15 cellular contexts compared by ENCODE assay signal in the genomic region with DNA sequence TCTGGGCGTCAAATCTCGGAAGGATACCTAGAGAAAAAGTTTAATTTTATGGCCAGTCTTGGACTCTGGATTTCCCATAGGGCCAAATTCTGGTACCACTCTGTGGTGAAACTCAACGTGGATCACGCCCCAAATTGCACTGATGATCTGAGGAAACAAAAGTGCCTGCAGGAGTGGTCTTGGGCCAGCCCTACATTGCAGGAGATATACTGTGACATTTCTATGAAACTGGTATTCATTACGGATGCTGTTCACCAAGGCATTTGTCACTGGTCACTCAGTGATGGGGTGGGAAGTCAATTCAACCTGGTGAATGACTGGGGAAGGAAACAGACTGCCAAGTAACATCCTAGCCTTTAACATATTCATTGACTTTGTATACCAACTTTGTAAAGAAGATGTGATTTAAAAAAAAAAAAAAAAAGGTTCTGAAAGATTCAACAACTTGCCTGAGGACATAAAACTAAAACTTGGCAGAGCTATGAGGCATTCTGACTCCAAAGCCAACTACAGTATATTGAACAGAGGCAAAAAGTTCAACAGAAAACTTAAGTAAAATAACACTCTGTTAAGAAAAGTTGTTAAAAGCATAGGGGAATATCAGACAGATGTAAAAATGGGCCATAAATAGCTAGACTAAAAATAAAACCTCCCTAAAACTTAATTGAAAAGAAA. TPM values are rescaled to one million over a fixed set of nuclear protein-coding genes. Genes with fewer than 3 reads are reported as not detected.
DNase-seq lines count a peak whose midpoint lies in the region; ATAC-seq and TF ChIP-seq lines count a peak whose summit lies in the region.
"Had no signal": no experiment of that assay in that cellular context is flagged by ENCODE, and none has a peak within 500 bp of the region (broad histone marks: within the 10 kb centered on the region; RNA-seq: fewer than 3 reads in every experiment).

No MANE protein-coding gene starts in this region.

- no peaks in the 10 kb centered on the region for H3K9me3 Mint-ChIP-seq in GM23338
- no peaks in the 10 kb centered on the region for H3K9me3 Mint-ChIP-seq in WTC11
- no peaks in the 10 kb centered on the region for H3K9me3 Mint-ChIP-seq in activated T-cell treated with anti-CD3 and anti-CD28 coated beads, Interleukin-2, amount 50 U/mL, for 24 hours
- no peaks in the 10 kb centered on the region for H3K9me3 Mint-ChIP-seq in stimulated activated memory B cell treated with anti-CD40 and anti-IgM and Interleukin-4, amounts not matched to agents 10 μg/mL and 1 μg/mL and 100 μg/mL, for 72 hours
- H3K9me3 Mint-ChIP-seq: activated CD4-positive, alpha-beta memory T cell treated with anti-CD3 and anti-CD28 coated beads for 36 hours had no signal

- WGBS in gastroesophageal sphincter (ENCODE audit: low coverage in 1 of 2), 2 donors: 75 to 87% methylated on average over 3 to 4 of the region's 5 CpGs

- no peaks in the 10 kb centered on the region for H4K20me1 ChIP-seq in GM23338 (replicated peaks; ENCODE audit: insufficient read depth)

- ATAC-seq in GM23338: no peak
- ATAC-seq in WTC11: no peak
- peak; percentile 10 for ATAC-seq in gastroesophageal sphincter
- no peak for ATAC-seq in left ventricle myocardium superior
- no peak for ATAC-seq in stimulated activated memory B cell treated with anti-CD40 and anti-IgM and Interleukin-4, amounts not matched to agents 10 μg/mL and 1 μg/mL and 100 μg/mL, for 72 hours

- H3F3A ChIP-seq in GM23338 (replicated peaks; ENCODE audit: low read depth): no peaks in the 10 kb centered on the region

- H3K79me2 ChIP-seq in GM23338 (replicated peaks; ENCODE audit: insufficient read depth): peaks cover 75% of the 10 kb centered on the region

- peaks cover 20% of the 10 kb centered on the region for H3K4me1 ChIP-seq in GM23338 (ENCODE audit: insufficient read depth)
- H3K4me1 ChIP-seq in gastroesophageal sphincter: peaks cover 0 to 33% (median 5%) of the 10 kb centered on the region in 3 donors
- H3K4me1 ChIP-seq in subcutaneous abdominal adipose tissue (ENCODE audit: control insufficient read depth in 5 of 5, insufficient read depth in 5 of 5, low read length in 5 of 5): peaks cover 0 to 6% (median 2%) of the 10 kb centered on the region in 5 donors

- H3K4me3 ChIP-seq in GM23338 (no peak overlapping the region), gastroesophageal sphincter (no peak overlapping the region), subcutaneous abdominal adipose tissue (ENCODE audit: low read depth in 1 of 5, low read length in 5 of 5) (no peak overlapping the region)
- H3K4me3 ChIP-seq: right atrium auricular region had no signal

- intact Hi-C loops in left ventricle myocardium superior (cut with micrococcal nuclease): no loop called here

- no peaks in the 10 kb centered on the region for H3K9me3 ChIP-seq in gastroesophageal sphincter
- no peaks in the 10 kb centered on the region for H3K9me3 ChIP-seq in subcutaneous abdominal adipose tissue (ENCODE audit: control insufficient read depth in 5 of 5, low read length in 5 of 5)
- H3K9me3 ChIP-seq: BE2C, right atrium auricular region had no signal

- POLR2A ChIA-PET in WTC11 (lab: Charles Lee): no interaction called here

- no peak for TF ChIP-seq POLR2A in gastroesophageal sphincter (IDR thresholded peaks at IDR 0.05)

- H3K4me1 Mint-ChIP-seq in GM23338 (peaks cover 16% of the 10 kb centered on the region; the same call in 2 of the 3 replicates), WTC11 (peaks cover 18% of the 10 kb centered on the region)
- peaks cover 11% of the 10 kb centered on the region for H3K4me1 Mint-ChIP-seq in activated T-cell treated with anti-CD3 and anti-CD28 coated beads, Interleukin-2, amount 50 U/mL, for 24 hours (ENCODE audit: low read depth)
- H3K4me1 Mint-ChIP-seq in stimulated activated memory B cell treated with anti-CD40 and anti-IgM and Interleukin-4, amounts not matched to agents 10 μg/mL and 1 μg/mL and 100 μg/mL, for 72 hours: peaks cover 3% of the 10 kb centered on the region

- no peaks in the 10 kb centered on the region for H3K27me3 Mint-ChIP-seq in GM23338 (ENCODE audit: insufficient read depth, low read depth, poor library complexity)
- H3K27me3 Mint-ChIP-seq in WTC11 (ENCODE audit: low read depth): no peaks in the 10 kb centered on the region
- H3K27me3 Mint-ChIP-seq in activated T-cell treated with anti-CD3 and anti-CD28 coated beads, Interleukin-2, amount 50 U/mL, for 24 hours: no peaks in the 10 kb centered on the region
- H3K27me3 Mint-ChIP-seq in stimulated activated memory B cell treated with anti-CD40 and anti-IgM and Interleukin-4, amounts not matched to agents 10 μg/mL and 1 μg/mL and 100 μg/mL, for 72 hours: no peaks in the 10 kb centered on the region
- H3K27me3 Mint-ChIP-seq: activated CD4-positive, alpha-beta memory T cell treated with anti-CD3 and anti-CD28 coated beads for 36 hours; activated naive CD8-positive, alpha-beta T cell had no signal

- no peak for TF ChIP-seq CTCF in GM23338 (conservative IDR thresholded peaks at IDR 0.05; ENCODE audit: low read depth in 2 of 2)
- TF ChIP-seq CTCF in WTC11 (IDR thresholded peaks at IDR 0.05): no peak
- TF ChIP-seq CTCF in gastroesophageal sphincter (IDR thresholded peaks at IDR 0.05): no peak

- H3K27ac ChIP-seq in GM23338 (ENCODE audit: low read depth) (no peak overlapping the region), gastroesophageal sphincter (peak overlapping the region in 2 of 4 donors; percentile 15), subcutaneous abdominal adipose tissue (ENCODE audit: low read depth, low read length) (peak overlapping the region; percentile 9)

- CTCF ChIA-PET in WTC11 (lab: Charles Lee): no interaction called here

- H2AFZ ChIP-seq in GM23338: no peak overlapping the region

- peak overlapping the region; percentile 17; the same call in 1 of the 2 replicates for H3K4me2 ChIP-seq in GM23338

- no peaks in the 10 kb centered on the region for H3K9me2 ChIP-seq in GM23338 (ENCODE audit: insufficient read depth)

- H3K36me3 ChIP-seq in GM23338 (ENCODE audit: insufficient read depth): no peaks in the 10 kb centered on the region
- no peaks in the 10 kb centered on the region for H3K36me3 ChIP-seq in gastroesophageal sphincter
- H3K36me3 ChIP-seq in subcutaneous abdominal adipose tissue (ENCODE audit: control insufficient read depth in 5 of 5, insufficient read depth in 5 of 5, low read length in 5 of 5): peaks cover 0 to under 1% (median 0%) of the 10 kb centered on the region in 5 donors
- H3K36me3 ChIP-seq: BE2C, right atrium auricular region had no signal

- H3K36me3 Mint-ChIP-seq in GM23338 (ENCODE audit: low read depth): no peaks in the 10 kb centered on the region
- H3K36me3 Mint-ChIP-seq in WTC11: no peaks in the 10 kb centered on the region; the same call in 1 of the 2 replicates
- no peaks in the 10 kb centered on the region for H3K36me3 Mint-ChIP-seq in activated T-cell treated with anti-CD3 and anti-CD28 coated beads, Interleukin-2, amount 50 U/mL, for 24 hours (ENCODE audit: low read depth)
- H3K36me3 Mint-ChIP-seq in stimulated activated memory B cell treated with anti-CD40 and anti-IgM and Interleukin-4, amounts not matched to agents 10 μg/mL and 1 μg/mL and 100 μg/mL, for 72 hours: no peaks in the 10 kb centered on the region
- H3K36me3 Mint-ChIP-seq: activated CD4-positive, alpha-beta memory T cell treated with anti-CD3 and anti-CD28 coated beads for 36 hours; activated naive CD8-positive, alpha-beta T cell had no signal

- TF ChIP-seq EP300 in gastroesophageal sphincter (IDR thresholded peaks at IDR 0.05): no peak

- DNase-seq in GM23338 (ENCODE audit: low spot score) (no peak), WTC11 (ENCODE audit: low spot score) (no peak), left ventricle myocardium superior (no peak)
- no peak for DNase-seq in activated T-cell treated with anti-CD3 and anti-CD28 coated beads, Interleukin-2, amount 50 U/mL, for 24 hours
- DNase-seq: activated CD4-positive, alpha-beta memory T cell treated with anti-CD3 and anti-CD28 coated beads for 36 hours; activated T-cell treated with anti-CD3 and anti-CD28 coated beads, Interleukin-2, amount 50 U/mL, for 1 hour; BE2C; hippocampal formation; midbrain; RPMI8226 had no signal

- no peak overlapping the region for H3K27ac Mint-ChIP-seq in GM23338
- 0 out of 2 replicates have a peak overlapping the region, but pooled peaks have one; percentile 65 for H3K27ac Mint-ChIP-seq in WTC11
- no peak overlapping the region for H3K27ac Mint-ChIP-seq in activated T-cell treated with anti-CD3 and anti-CD28 coated beads, Interleukin-2, amount 50 U/mL, for 24 hours
- H3K27ac Mint-ChIP-seq in stimulated activated memory B cell treated with anti-CD40 and anti-IgM and Interleukin-4, amounts not matched to agents 10 μg/mL and 1 μg/mL and 100 μg/mL, for 72 hours: no peak overlapping the region
- H3K27ac Mint-ChIP-seq: activated CD4-positive, alpha-beta memory T cell treated with anti-CD3 and anti-CD28 coated beads for 36 hours; activated naive CD8-positive, alpha-beta T cell had no signal

- H3K4me3 Mint-ChIP-seq in GM23338: no peak overlapping the region
- no peak overlapping the region for H3K4me3 Mint-ChIP-seq in WTC11
- H3K4me3 Mint-ChIP-seq in activated T-cell treated with anti-CD3 and anti-CD28 coated beads, Interleukin-2, amount 50 U/mL, for 24 hours: no peak overlapping the region
- no peak overlapping the region for H3K4me3 Mint-ChIP-seq in stimulated activated memory B cell treated with anti-CD40 and anti-IgM and Interleukin-4, amounts not matched to agents 10 μg/mL and 1 μg/mL and 100 μg/mL, for 72 hours
- H3K4me3 Mint-ChIP-seq: activated CD4-positive, alpha-beta memory T cell treated with anti-CD3 and anti-CD28 coated beads for 36 hours; activated naive CD8-positive, alpha-beta T cell had no signal

- H3K9ac ChIP-seq in subcutaneous abdominal adipose tissue (ENCODE audit: low read length in 5 of 5): no peak overlapping the region

- H3K27me3 ChIP-seq in GM23338 (ENCODE audit: insufficient read depth) (no peaks in the 10 kb centered on the region), gastroesophageal sphincter (no peaks in the 10 kb centered on the region), subcutaneous abdominal adipose tissue (ENCODE audit: control insufficient read depth in 5 of 5, insufficient read depth in 4 of 5, low read length in 5 of 5) (no peaks in the 10 kb centered on the region)
- H3K27me3 ChIP-seq: BE2C, right atrium auricular region had no signal

TF ChIP-seq in GM23338, 12 proteins besides CTCF, POLR2A, EP300 and RAD21 (continues in another document):
- TF ChIP-seq CREB1 (CRISPR knock-in tag; IDR thresholded peaks at IDR 0.05; ENCODE audit: low read depth): no peak

TF ChIP-seq in WTC11, 78 proteins besides CTCF, POLR2A, EP300 and RAD21 (continues in another document):
- TF ChIP-seq SP1 (CRISPR knock-in tag; conservative IDR thresholded peaks at IDR 0.05): no peak
- TF ChIP-seq ZNF263 (CRISPR knock-in tag; IDR thresholded peaks at IDR 0.05; ENCODE audit: low read depth): no peak

RNA-seq across cellular contexts. Expression of gene GOLIM4, which starts 23.6 kb away (rescaled TPM):
- total RNA-seq in GM23338 (2014; rRNA removed; shearing (Covaris generic)): 34.4 and 40.5 TPM in 2 replicates
- polyA plus RNA-seq in GM23338 (2016; fragmentation: Nextera tagmentation; extraction: Ambion mirVana): 50.5 and 50.7 TPM in 2 replicates
- 23.9 to 30.0 TPM (median 23.9 TPM) in 3 replicates for total RNA-seq in WTC11 (2021)
- total RNA-seq in gastroesophageal sphincter: 10 to 100 TPM; 41.8 to 49.3 (median 47.8) TPM
- total RNA-seq in left ventricle myocardium superior: 63.2 TPM
